1 cellular context compared by ENCODE assay signal in genomic region chr1:20080441-20081330, GRCh38.
TF ChIP-seq lines count a peak whose summit lies in the region.

No MANE protein-coding gene starts in this region.

TF ChIP-seq in endothelial cell of umbilical vein, 7 proteins besides CTCF, POLR2A, EP300 and RAD21:
- TF ChIP-seq MAX (IDR thresholded peaks at IDR 0.05; ENCODE audit: insufficient read depth, insufficient read length) = no peak
- TF ChIP-seq JUN (IDR thresholded peaks at IDR 0.05; ENCODE audit: borderline replicate concordance, insufficient read depth, insufficient read length, low read depth) = no peak
- no peak for TF ChIP-seq MYC (IDR thresholded peaks at IDR 0.05; ENCODE audit: low read depth, low read length)
- TF ChIP-seq EZH2 (IDR thresholded peaks at IDR 0.05; ENCODE audit: borderline replicate concordance, low read depth, low read length, severe bottlenecking) = no peak
- TF ChIP-seq POLR2AphosphoS5 (IDR thresholded peaks at IDR 0.05; ENCODE audit: insufficient read depth, low read depth, low read length) = no peak
- no peak for TF ChIP-seq FOS (IDR thresholded peaks at IDR 0.05; ENCODE audit: borderline replicate concordance, insufficient read depth, low read length)
- no peak for TF ChIP-seq GATA2 (IDR thresholded peaks at IDR 0.05; ENCODE audit: insufficient read depth, insufficient read length, low read depth, low read length)
